ENCODE assay signal across 8 cellular contexts in genomic region chr1:39973503-39974135, GRCh38. TPM values are rescaled to one million over a fixed set of nuclear protein-coding genes. Genes with fewer than 3 reads are reported as not detected.
DNase-seq lines count a peak whose midpoint lies in the region; ATAC-seq and TF ChIP-seq lines count a peak whose summit lies in the region.

No MANE protein-coding gene starts in this region.

- H3K27ac ChIP-seq in RWPE1 (peak overlapping the region; percentile 99), osteoblast (ENCODE audit: low read depth, low read length) (no peak overlapping the region), thyroid gland (no peak overlapping the region)

- 30 to 31% methylated on average over 9 of the region's 9 CpGs for WGBS in thyroid gland, 2 donors

- H3K9me3 ChIP-seq in osteoblast (ENCODE audit: low read depth, low read length) (no peaks in the 10 kb centered on the region), thyroid gland (no peaks in the 10 kb centered on the region)

- no peak for TF ChIP-seq POLR2A in thyroid gland (IDR thresholded peaks at IDR 0.05)

- peak; percentile 91 for DNase-seq in DMS53 (lab: John Stamatoyannopoulos, UW)
- DNase-seq in RWPE1 (ENCODE audit: low spot score): peak; percentile 71
- DNase-seq in activated T-helper 2 cell treated with anti-CD3 and anti-CD28 coated beads, Interferon-gamma antibody, Interleukin-2, Interleukin-4, amounts not matched to agents 10 μg/mL and 5 μg/mL and 100 μg/mL, durations not matched to agents 14 hours and 24 hours and 36 hours (ENCODE audit: low spot score): peak; percentile 50
- peak; percentile 32 for DNase-seq in foreskin melanocyte
- DNase-seq in osteoblast (ENCODE audit: insufficient read length, low spot score, missing footprints): peak; percentile 93
- DNase-seq in thyroid gland: peak; percentile 79 to 85

- peaks cover 2% of the 10 kb centered on the region for H3K27me3 Mint-ChIP-seq in activated T-helper 2 cell treated with anti-CD3 and anti-CD28 coated beads, Interferon-gamma antibody, Interleukin-2, Interleukin-4, amounts not matched to agents 10 μg/mL and 5 μg/mL and 100 μg/mL, durations not matched to agents 14 hours and 24 hours and 36 hours (ENCODE audit: low read depth)

- POLR2A ChIA-PET in RWPE1 (lab: Yijun Ruan, JAX; ENCODE audit: low non-redundant PET): no interaction called here

- no peak overlapping the region for H3K27ac Mint-ChIP-seq in activated T-helper 2 cell treated with anti-CD3 and anti-CD28 coated beads, Interferon-gamma antibody, Interleukin-2, Interleukin-4, amounts not matched to agents 10 μg/mL and 5 μg/mL and 100 μg/mL, durations not matched to agents 14 hours and 24 hours and 36 hours

- H3K4me1 Mint-ChIP-seq in activated T-helper 2 cell treated with anti-CD3 and anti-CD28 coated beads, Interferon-gamma antibody, Interleukin-2, Interleukin-4, amounts not matched to agents 10 μg/mL and 5 μg/mL and 100 μg/mL, durations not matched to agents 14 hours and 24 hours and 36 hours (ENCODE audit: low read depth): peaks cover 5% of the 10 kb centered on the region

- H3K36me3 Mint-ChIP-seq in activated T-helper 2 cell treated with anti-CD3 and anti-CD28 coated beads, Interferon-gamma antibody, Interleukin-2, Interleukin-4, amounts not matched to agents 10 μg/mL and 5 μg/mL and 100 μg/mL, durations not matched to agents 14 hours and 24 hours and 36 hours (ENCODE audit: low read depth): peaks cover 20% of the 10 kb centered on the region

- TF ChIP-seq CTCF in LNCAP (IDR thresholded peaks at IDR 0.05) (peak; percentile 94), RWPE1 (conservative IDR thresholded peaks at IDR 0.05; ENCODE audit: low read depth) (peak; percentile 97), osteoblast (IDR thresholded peaks at IDR 0.05; ENCODE audit: extremely low read depth, low read depth, low read length) (peak; percentile 98), thyroid gland (IDR thresholded peaks at IDR 0.05) (peak; percentile 87 to 98 (median 95))

- intact Hi-C loops in activated T-helper 2 cell treated with anti-CD3 and anti-CD28 coated beads, Interferon-gamma antibody, Interleukin-2, Interleukin-4, amounts not matched to agents 10 μg/mL and 5 μg/mL and 100 μg/mL, durations not matched to agents 14 hours and 24 hours and 36 hours (cut with micrococcal nuclease): loop anchor here (1.0 kb wide), 2 partner anchors 54 to 157 kb away; no protein-coding TSS in a partner anchor
- intact Hi-C loops in thyroid gland (cut with DNase I): loop anchor here (2.0 to 5.0 kb wide), 2 partner anchors 56 to 155 kb away; no protein-coding TSS in a partner anchor

- no peaks in the 10 kb centered on the region for H4K20me1 ChIP-seq in osteoblast (ENCODE audit: insufficient read depth, low read length)

- no peaks in the 10 kb centered on the region for H3K9me3 Mint-ChIP-seq in activated T-helper 2 cell treated with anti-CD3 and anti-CD28 coated beads, Interferon-gamma antibody, Interleukin-2, Interleukin-4, amounts not matched to agents 10 μg/mL and 5 μg/mL and 100 μg/mL, durations not matched to agents 14 hours and 24 hours and 36 hours

- H3K4me3 Mint-ChIP-seq in activated T-helper 2 cell treated with anti-CD3 and anti-CD28 coated beads, Interferon-gamma antibody, Interleukin-2, Interleukin-4, amounts not matched to agents 10 μg/mL and 5 μg/mL and 100 μg/mL, durations not matched to agents 14 hours and 24 hours and 36 hours (ENCODE audit: low read depth): no peak overlapping the region

- H3K4me2 ChIP-seq in osteoblast (ENCODE audit: insufficient read depth, low read length): peak overlapping the region; percentile 45

- H3K4me1 ChIP-seq in osteoblast (ENCODE audit: insufficient read depth, low read length) (peaks cover 3% of the 10 kb centered on the region), thyroid gland (peaks cover 0 to 8% of the 10 kb centered on the region in 2 donors)

- CTCF ChIA-PET in RWPE1 (lab: Yijun Ruan, JAX): interaction anchor here (0.6 to 6.9 kb wide), 9 partner anchors 8 to 76 kb away, joined by 3 to 111 read pairs (median 4); partner anchors contain the start of gene CAP1

- H2AFZ ChIP-seq in osteoblast (ENCODE audit: low read length): peak overlapping the region; percentile 62

- no peaks in the 10 kb centered on the region for H3K79me2 ChIP-seq in osteoblast (ENCODE audit: insufficient read depth, low read length)

- no peak for ATAC-seq in HG03432 (IDR thresholded peaks at IDR 0.05; ENCODE audit: unreplicated experiment)

- H3K4me3 ChIP-seq in osteoblast (ENCODE audit: insufficient read depth, low read length): no peak overlapping the region
- no peak overlapping the region for H3K4me3 ChIP-seq in thyroid gland (replicated peaks in 1 of 3)

- H3K27me3 ChIP-seq in osteoblast (ENCODE audit: insufficient read depth, low read length) (no peaks in the 10 kb centered on the region), thyroid gland (no peaks in the 10 kb centered on the region)

- H3K36me3 ChIP-seq in osteoblast (ENCODE audit: insufficient read depth, low read length) (peaks cover 11% of the 10 kb centered on the region), thyroid gland (no peaks in the 10 kb centered on the region)

RNA-seq across cellular contexts. Expression of gene MFSD2A, which starts 18.7 kb away (rescaled TPM):
- 43.3 and 47.8 TPM in 2 replicates for total RNA-seq in activated T-helper 2 cell treated with anti-CD3 and anti-CD28 coated beads, Interferon-gamma antibody, Interleukin-2, Interleukin-4, amounts not matched to agents 10 μg/mL and 5 μg/mL and 100 μg/mL, durations not matched to agents 14 hours and 24 hours and 36 hours
- total RNA-seq in osteoblast (3.5 and 3.6 TPM in 2 replicates), thyroid gland (10 to 100 TPM in 2 of 4 donors, 1 to 10 TPM in 2; 8.9 to 60.8 (median 16.5) TPM)

Comparison
In these comparisons a context has a peak if more than half of its experiments do, and no peak if none do; other contexts are left out.
1. DNase-seq: peak in every context shown above with its lines; median percentile 93 in osteoblast; 91 in DMS53; 82 in thyroid gland; 71 in RWPE1; 50 in activated T-helper 2 cell treated with anti-CD3 and anti-CD28 coated beads, Interferon-gamma antibody, Interleukin-2, Interleukin-4, amounts not matched to agents 10 μg/mL and 5 μg/mL and 100 μg/mL, durations not matched to agents 14 hours and 24 hours and 36 hours; 32 in foreskin melanocyte.